In genomic region chr7:37832194-37832593, GRCh38 we compare ENCODE assay signal across 2 cellular contexts.
TF ChIP-seq lines count a peak whose summit lies in the region.

No MANE protein-coding gene starts in this region.

TF ChIP-seq in liver, 16 proteins besides CTCF, POLR2A, EP300 and RAD21:
- TF ChIP-seq ZBTB33 (IDR thresholded peaks at IDR 0.05) (no peak), HNF4A (conservative IDR thresholded peaks at IDR 0.05) (no peak), HNF4G (IDR thresholded peaks at IDR 0.05) (no peak), TAF1 (conservative IDR thresholded peaks at IDR 0.05) (no peak), GABPA (IDR thresholded peaks at IDR 0.05 in 1 of 2, conservative IDR thresholded peaks at IDR 0.05 in 1 of 2) (no peak)
- TF ChIP-seq, protein P1, sequence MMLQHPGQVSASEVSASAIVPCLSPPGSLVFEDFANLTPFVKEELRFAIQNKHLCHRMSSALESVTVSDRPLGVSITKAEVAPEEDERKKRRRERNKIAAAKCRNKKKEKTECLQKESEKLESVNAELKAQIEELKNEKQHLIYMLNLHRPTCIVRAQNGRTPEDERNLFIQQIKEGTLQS (IDR thresholded peaks at IDR 0.05): no peak
- TF ChIP-seq, protein P2, sequence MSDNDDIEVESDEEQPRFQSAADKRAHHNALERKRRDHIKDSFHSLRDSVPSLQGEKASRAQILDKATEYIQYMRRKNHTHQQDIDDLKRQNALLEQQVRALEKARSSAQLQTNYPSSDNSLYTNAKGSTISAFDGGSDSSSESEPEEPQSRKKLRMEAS (IDR thresholded peaks at IDR 0.05): no peak

TF ChIP-seq in HepG2, 621 proteins besides CTCF, POLR2A, EP300 and RAD21 (continued from another document):
- TF ChIP-seq, protein P3, sequence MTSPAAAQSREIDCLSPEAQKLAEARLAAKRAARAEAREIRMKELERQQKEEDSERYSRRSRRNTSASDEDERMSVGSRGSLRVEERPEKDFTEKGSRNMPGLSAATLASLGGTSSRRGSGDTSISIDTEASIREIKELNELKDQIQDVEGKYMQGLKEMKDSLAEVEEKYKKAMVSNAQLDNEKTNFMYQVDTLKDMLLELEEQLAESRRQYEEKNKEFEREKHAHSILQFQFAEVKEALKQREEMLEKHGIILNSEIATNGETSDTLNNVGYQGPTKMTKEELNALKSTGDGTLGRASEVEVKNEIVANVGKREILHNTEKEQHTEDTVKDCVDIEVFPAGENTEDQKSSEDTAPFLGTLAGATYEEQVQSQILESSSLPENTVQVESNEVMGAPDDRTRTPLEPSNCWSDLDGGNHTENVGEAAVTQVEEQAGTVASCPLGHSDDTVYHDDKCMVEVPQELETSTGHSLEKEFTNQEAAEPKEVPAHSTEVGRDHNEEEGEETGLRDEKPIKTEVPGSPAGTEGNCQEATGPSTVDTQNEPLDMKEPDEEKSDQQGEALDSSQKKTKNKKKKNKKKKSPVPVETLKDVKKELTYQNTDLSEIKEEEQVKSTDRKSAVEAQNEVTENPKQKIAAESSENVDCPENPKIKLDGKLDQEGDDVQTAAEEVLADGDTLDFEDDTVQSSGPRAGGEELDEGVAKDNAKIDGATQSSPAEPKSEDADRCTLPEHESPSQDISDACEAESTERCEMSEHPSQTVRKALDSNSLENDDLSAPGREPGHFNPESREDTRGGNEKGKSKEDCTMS (CRISPR knock-in tag; conservative IDR thresholded peaks at IDR 0.05): no peak
- TF ChIP-seq ZNF773 (CRISPR knock-in tag; IDR thresholded peaks at IDR 0.05; ENCODE audit: borderline replicate concordance) (no peak), ZBTB8A (CRISPR knock-in tag; IDR thresholded peaks at IDR 0.05; ENCODE audit: borderline replicate concordance, low read depth) (no peak), ZNF569 (CRISPR knock-in tag; IDR thresholded peaks at IDR 0.05; ENCODE audit: borderline replicate concordance) (no peak), AHR (CRISPR knock-in tag; IDR thresholded peaks at IDR 0.05) (no peak), NFKBIZ (CRISPR knock-in tag; IDR thresholded peaks at IDR 0.05) (no peak), ZSCAN31 (CRISPR knock-in tag; IDR thresholded peaks at IDR 0.05; ENCODE audit: low read depth) (no peak), ZNF83 (CRISPR knock-in tag; IDR thresholded peaks at IDR 0.05; ENCODE audit: borderline replicate concordance) (no peak), MAZ (IDR thresholded peaks at IDR 0.05; ENCODE audit: borderline replicate concordance, low read depth, low read length) (no peak), MAZ (CRISPR knock-in tag; IDR thresholded peaks at IDR 0.05; ENCODE audit: low read depth) (no peak), ZKSCAN8 (CRISPR knock-in tag; IDR thresholded peaks at IDR 0.05; ENCODE audit: borderline replicate concordance) (no peak)
- TF ChIP-seq, protein P4, sequence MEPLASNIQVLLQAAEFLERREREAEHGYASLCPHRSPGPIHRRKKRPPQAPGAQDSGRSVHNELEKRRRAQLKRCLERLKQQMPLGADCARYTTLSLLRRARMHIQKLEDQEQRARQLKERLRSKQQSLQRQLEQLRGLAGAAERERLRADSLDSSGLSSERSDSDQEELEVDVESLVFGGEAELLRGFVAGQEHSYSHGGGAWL (CRISPR knock-in tag; IDR thresholded peaks at IDR 0.05): no peak
